In genomic region chr10:121998462-121998861, GRCh38 we compare ENCODE assay signal across 15 cellular contexts. TPM values are rescaled to one million over a fixed set of nuclear protein-coding genes. Genes with fewer than 3 reads are reported as not detected.
DNase-seq lines count a peak whose midpoint lies in the region; ATAC-seq and TF ChIP-seq lines count a peak whose summit lies in the region.
"Had no signal": no experiment of that assay in that cellular context is flagged by ENCODE, and none has a peak within 500 bp of the region (broad histone marks: within the 10 kb centered on the region; RNA-seq: fewer than 3 reads in every experiment).

No MANE protein-coding gene starts in this region.

- H3K36me3 ChIP-seq in GM23338 (ENCODE audit: insufficient read depth) (no peaks in the 10 kb centered on the region), gastroesophageal sphincter (peaks cover 0 to 13% of the 10 kb centered on the region in 2 donors), mesenchymal stem cell (ENCODE audit: control insufficient read depth in 1 of 2, insufficient read depth in 2 of 2, low read depth in 1 of 2, low read length in 2 of 2) (no peaks in the 10 kb centered on the region), subcutaneous abdominal adipose tissue (ENCODE audit: control insufficient read depth in 5 of 5, insufficient read depth in 5 of 5, low read length in 5 of 5) (peaks cover 0 to 8% (median 0%) of the 10 kb centered on the region in 5 donors)

- TF ChIP-seq CTCF in GM23338 (conservative IDR thresholded peaks at IDR 0.05; ENCODE audit: low read depth in 2 of 2) (no peak), gastroesophageal sphincter (IDR thresholded peaks at IDR 0.05) (no peak)

- no peak overlapping the region for H3K27ac Mint-ChIP-seq in GM23338
- H3K27ac Mint-ChIP-seq: CD14-positive monocyte had no signal

- no peak for TF ChIP-seq POLR2A in gastroesophageal sphincter (IDR thresholded peaks at IDR 0.05)
- TF ChIP-seq POLR2A in erythroblast (IDR thresholded peaks at IDR 0.05; ENCODE audit: low read length), result no peak

- H3K9ac ChIP-seq in mesenchymal stem cell (ENCODE audit: low read length) (peak overlapping the region; percentile 62), subcutaneous abdominal adipose tissue (ENCODE audit: low read length in 5 of 5) (peak overlapping the region in 1 of 5 donors; percentile 18)

- peaks cover 0 to 25% (median 0%) of the 10 kb centered on the region in 3 donors for H3K9me3 ChIP-seq in gastroesophageal sphincter
- peaks cover 16% of the 10 kb centered on the region for H3K9me3 ChIP-seq in mesenchymal stem cell (ENCODE audit: control insufficient read depth, low read length)
- peaks cover 0 to 16% (median 12%) of the 10 kb centered on the region in 5 donors for H3K9me3 ChIP-seq in subcutaneous abdominal adipose tissue (ENCODE audit: control insufficient read depth in 5 of 5, low read length in 5 of 5)

- H3K27ac ChIP-seq in GM23338 (ENCODE audit: low read depth) (no peak overlapping the region), gastroesophageal sphincter (peak overlapping the region; percentile 26 to 88 (median 73)), mesenchymal stem cell (ENCODE audit: low read length, poor library complexity, severe bottlenecking) (no peak overlapping the region), subcutaneous abdominal adipose tissue (ENCODE audit: low read depth, low read length) (peak overlapping the region; percentile 90)

- H3K4ac ChIP-seq in mesenchymal stem cell (ENCODE audit: low read depth in 1 of 2, low read length in 2 of 2), result no peak overlapping the region

- H3K4me3 Mint-ChIP-seq in GM23338, result no peak overlapping the region
- H3K4me3 Mint-ChIP-seq: CD14-positive monocyte had no signal

- H2BK5ac ChIP-seq in mesenchymal stem cell (ENCODE audit: low read depth, low read length, poor library complexity, severe bottlenecking), result no peak overlapping the region

- peaks cover 3% of the 10 kb centered on the region for H3K27me3 Mint-ChIP-seq in GM23338 (ENCODE audit: insufficient read depth, low read depth, poor library complexity)

- no peaks in the 10 kb centered on the region for H4K20me1 ChIP-seq in GM23338 (replicated peaks; ENCODE audit: insufficient read depth)

- no peak for DNase-seq in GM23338 (ENCODE audit: low spot score)
- no peak for DNase-seq in mesenchymal stem cell
- no peak for DNase-seq in erythroblast (lab: John Stamatoyannopoulos, UW)
- no peak for DNase-seq in cerebellum (ENCODE audit: low spot score)
- DNase-seq in posterior vena cava (ENCODE audit: low spot score), result no peak
- DNase-seq: COR-L47, DMS53, MV-4-11, NCI-H1417 treated with DMSO at 0.1 percent for 48 hours, NCI-H2029 treated with DMSO at 0.1 percent for 48 hours, NCI-H524 had no signal

- no peak for TF ChIP-seq EP300 in gastroesophageal sphincter (IDR thresholded peaks at IDR 0.05)

- H3K9me3 Mint-ChIP-seq in GM23338, result peaks cover 25% of the 10 kb centered on the region

- H3K9me2 ChIP-seq in GM23338 (ENCODE audit: insufficient read depth), result 0 out of 2 replicates have a peak, but pooled peaks cover 3% of the 10 kb centered on the region

- 39 to 46% methylated on average over 2 to 4 of the region's 6 CpGs for WGBS in gastroesophageal sphincter (ENCODE audit: low coverage in 1 of 2), 2 donors
- WGBS in mesenchymal stem cell, result 92% methylated on average over 6 of the region's 6 CpGs

- no peak for ATAC-seq in GM23338
- ATAC-seq in gastroesophageal sphincter, result no peak
- no peak for ATAC-seq in GM21515 (IDR thresholded peaks at IDR 0.05; ENCODE audit: unreplicated experiment)

- peaks cover 11% of the 10 kb centered on the region for H3K4me1 ChIP-seq in GM23338 (ENCODE audit: insufficient read depth)
- peaks cover 4 to 46% (median 4%) of the 10 kb centered on the region in 3 donors for H3K4me1 ChIP-seq in gastroesophageal sphincter
- H3K4me1 ChIP-seq in mesenchymal stem cell (ENCODE audit: control insufficient read depth, insufficient read depth, low read depth, low read length), result no peaks in the 10 kb centered on the region
- peaks cover 0 to 57% (median 26%) of the 10 kb centered on the region in 5 donors for H3K4me1 ChIP-seq in subcutaneous abdominal adipose tissue (ENCODE audit: control insufficient read depth in 5 of 5, insufficient read depth in 5 of 5, low read length in 5 of 5)

- no peak overlapping the region for H4K8ac ChIP-seq in mesenchymal stem cell (ENCODE audit: low read length)

- no peaks in the 10 kb centered on the region for H3K79me1 ChIP-seq in mesenchymal stem cell (replicated peaks; ENCODE audit: low read length, poor library complexity, severe bottlenecking)

- H3K4me2 ChIP-seq in GM23338 (no peak overlapping the region), mesenchymal stem cell (ENCODE audit: low read length, poor library complexity, severe bottlenecking) (no peak overlapping the region)

- H3K27me3 ChIP-seq in GM23338 (ENCODE audit: insufficient read depth) (no peaks in the 10 kb centered on the region), gastroesophageal sphincter (no peaks in the 10 kb centered on the region), mesenchymal stem cell (ENCODE audit: control insufficient read depth in 1 of 2, insufficient read depth in 1 of 2, low read length in 2 of 2) (peaks cover 4 to 11% of the 10 kb centered on the region in 2 experiments), subcutaneous abdominal adipose tissue (ENCODE audit: control insufficient read depth in 5 of 5, insufficient read depth in 4 of 5, low read length in 5 of 5) (no peaks in the 10 kb centered on the region)

- peaks cover 24% of the 10 kb centered on the region; the same call in 2 of the 3 replicates for H3K4me1 Mint-ChIP-seq in GM23338
- H3K4me1 Mint-ChIP-seq: CD14-positive monocyte had no signal

- H2BK15ac ChIP-seq in mesenchymal stem cell (ENCODE audit: low read depth, poor library complexity, severe bottlenecking), result no peak overlapping the region

- H3K36me3 Mint-ChIP-seq in GM23338 (ENCODE audit: low read depth), result peaks cover 14% of the 10 kb centered on the region; the same call in 2 of the 3 replicates
- H3K36me3 Mint-ChIP-seq: CD14-positive monocyte had no signal

- H2AFZ ChIP-seq in GM23338, result 0 out of 2 replicates have a peak overlapping the region, but pooled peaks have one; percentile 32
- H2AFZ ChIP-seq in mesenchymal stem cell (ENCODE audit: low read depth, low read length), result no peak overlapping the region

- H2AK5ac ChIP-seq in mesenchymal stem cell (ENCODE audit: low read length, severe bottlenecking), result no peak overlapping the region

- H2BK12ac ChIP-seq in mesenchymal stem cell (ENCODE audit: low read length in 2 of 2), result no peak overlapping the region

- H3K4me3 ChIP-seq in GM23338, result no peak overlapping the region
- no peak overlapping the region for H3K4me3 ChIP-seq in gastroesophageal sphincter
- H3K4me3 ChIP-seq in mesenchymal stem cell (ENCODE audit: insufficient read depth in 1 of 2, low read depth in 1 of 2, low read length in 2 of 2), result peak overlapping the region in 1 of 2 experiments; percentile 57
- H3K4me3 ChIP-seq in subcutaneous abdominal adipose tissue (ENCODE audit: low read depth in 1 of 5, low read length in 5 of 5), result no peak overlapping the region

- no peak overlapping the region for H3K14ac ChIP-seq in mesenchymal stem cell (ENCODE audit: low read length in 2 of 2)

- H3K18ac ChIP-seq in mesenchymal stem cell (ENCODE audit: low read depth in 1 of 2, low read length in 2 of 2), result no peak overlapping the region

- no peak overlapping the region for H2BK120ac ChIP-seq in mesenchymal stem cell (ENCODE audit: low read depth, low read length)

- intact Hi-C loops in posterior vena cava (cut with DNase I), result no loop called here

- no peak overlapping the region for H4K91ac ChIP-seq in mesenchymal stem cell (ENCODE audit: low read length)

- no peaks in the 10 kb centered on the region for H3F3A ChIP-seq in GM23338 (replicated peaks; ENCODE audit: low read depth)

- H3K23ac ChIP-seq in mesenchymal stem cell (ENCODE audit: low read length in 2 of 2), result no peak overlapping the region

- H3K79me2 ChIP-seq in GM23338 (replicated peaks; ENCODE audit: insufficient read depth), result no peaks in the 10 kb centered on the region

TF ChIP-seq in GM23338, 12 proteins besides CTCF, POLR2A, EP300 and RAD21 (continues in another document):
- TF ChIP-seq NANOG (IDR thresholded peaks at IDR 0.05; ENCODE audit: borderline replicate concordance) (no peak), EZH2 (IDR thresholded peaks at IDR 0.05; ENCODE audit: low read depth, unreplicated experiment) (no peak), ZNF331 (CRISPR knock-in tag; IDR thresholded peaks at IDR 0.05; ENCODE audit: low read depth) (no peak), POLR2AphosphoS5 (IDR thresholded peaks at IDR 0.05; ENCODE audit: low read depth) (no peak)

RNA-seq across cellular contexts. Expression of gene TACC2, which starts 9.5 kb away (rescaled TPM):
- total RNA-seq in GM23338 (2014; rRNA removed; shearing (Covaris generic)), result 24.2 and 35.9 TPM in 2 replicates
- polyA plus RNA-seq in GM23338 (2016; fragmentation: Nextera tagmentation; extraction: Ambion mirVana), result 25.8 and 30.8 TPM in 2 replicates
- total RNA-seq in gastroesophageal sphincter, result 100 to 1,000 TPM in 1 of 4 donors, 10 to 100 TPM in 3; 63.1 to 102 (median 74.9) TPM
- 32.5 TPM for polyA plus RNA-seq in mesenchymal stem cell (2013, experiment 1 of 2)
- polyA plus RNA-seq in mesenchymal stem cell (2013, experiment 2 of 2), result 32.0 TPM
- total RNA-seq in cerebellum, result 27.0 TPM
- 10 to 100 TPM; 54.6 to 75.8 TPM for total RNA-seq in posterior vena cava
- polyA plus RNA-seq: CD14-positive monocyte had no signal

RNA-seq across cellular contexts. Expression of gene NSMCE4A, which starts 23.4 kb away (rescaled TPM):
- total RNA-seq in GM23338 (2014; rRNA removed; shearing (Covaris generic)), result 74.6 and 84.8 TPM in 2 replicates
- polyA plus RNA-seq in GM23338 (2016; fragmentation: Nextera tagmentation; extraction: Ambion mirVana), result 85.3 and 94.9 TPM in 2 replicates
- total RNA-seq in gastroesophageal sphincter (100 to 1,000 TPM in 1 of 4 donors, 10 to 100 TPM in 3; 65.2 to 135 (median 85.1) TPM), cerebellum (41.6 TPM), posterior vena cava (10 to 100 TPM; 41.2 to 48.0 TPM)
- 20.6 TPM for polyA plus RNA-seq in mesenchymal stem cell (2013, experiment 1 of 2)
- polyA plus RNA-seq in mesenchymal stem cell (2013, experiment 2 of 2), result 20.8 TPM

Comparison
In these comparisons a context has a peak if more than half of its experiments do, and no peak if none do; other contexts are left out.
1. H3K27ac ChIP-seq: peak in gastroesophageal sphincter (4 of 4) and subcutaneous abdominal adipose tissue (single experiment); none in GM23338 (single experiment) and mesenchymal stem cell (single experiment).